Comparison of ENCODE assay signal across 18 cellular contexts in the genomic region with DNA sequence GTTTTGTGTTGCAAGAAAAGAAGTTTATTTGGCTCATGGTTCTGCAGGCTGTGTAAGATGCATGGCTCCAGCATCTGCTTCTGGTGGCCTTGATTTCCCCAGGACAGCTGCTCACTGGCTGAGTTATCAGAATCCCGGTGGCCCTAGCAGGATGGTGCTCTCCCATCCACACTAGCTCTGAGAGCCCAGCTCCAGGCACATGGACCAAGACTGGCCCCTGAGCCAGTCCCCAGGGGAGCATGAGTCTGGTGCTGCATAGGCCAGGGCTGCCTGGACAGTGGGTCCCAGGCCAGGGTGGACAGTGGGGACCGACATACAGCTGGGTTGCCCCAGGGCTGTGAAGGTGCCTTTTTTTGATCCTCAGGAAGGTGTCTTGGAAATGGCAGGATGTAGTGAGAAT. TPM values are rescaled to one million over a fixed set of nuclear protein-coding genes. Genes with fewer than 3 reads are reported as not detected.
DNase-seq lines count a peak whose midpoint lies in the region; ATAC-seq, FAIRE-seq and TF ChIP-seq lines count a peak whose summit lies in the region.
"Had no signal": no experiment of that assay in that cellular context is flagged by ENCODE, and none has a peak within 500 bp of the region (broad histone marks: within the 10 kb centered on the region; RNA-seq: fewer than 3 reads in every experiment).

No MANE protein-coding gene starts in this region.

- no peak for FAIRE-seq in kidney (lab: Jason Lieb, UNC)
- FAIRE-seq: A549 had no signal

- intact Hi-C loops in kidney (cut with DNase I), result no loop called here
- intact Hi-C loops in tibial artery (cut with DNase I; ENCODE audit: low total_unique reads), result no loop called here

- 40% methylated on average over 1 of the region's 2 CpGs; no CpG with 5 or more reads in 1 of the 2 donors for WGBS in gastroesophageal sphincter (ENCODE audit: low coverage in 1 of 2), 2 donors

- H3K9me3 Mint-ChIP-seq in osteocyte (ENCODE audit: unreplicated experiment), result no peaks in the 10 kb centered on the region
- H3K9me3 Mint-ChIP-seq: CD4-positive, alpha-beta memory T cell had no signal

- no peaks in the 10 kb centered on the region for H3K4me1 Mint-ChIP-seq in osteocyte (ENCODE audit: unreplicated experiment)

- no peak for TF ChIP-seq CTCF in kidney (IDR thresholded peaks at IDR 0.05; ENCODE audit: borderline replicate concordance, extremely low read depth, insufficient read depth)
- TF ChIP-seq CTCF in osteocyte (IDR thresholded peaks at IDR 0.05), result no peak
- TF ChIP-seq CTCF in tibial artery (IDR thresholded peaks at IDR 0.05), result no peak
- no peak for TF ChIP-seq CTCF in gastroesophageal sphincter (IDR thresholded peaks at IDR 0.05)

- peak; percentile 23 for DNase-seq in activated CD8-positive, alpha-beta memory T cell treated with anti-CD3 and anti-CD28 coated beads, Interleukin-2, amount 50 U/mL, for 48 hours
- no peak for DNase-seq in activated CD8-positive, alpha-beta memory T cell treated with anti-CD3 and anti-CD28 coated beads for 24 hours
- peak; percentile 55 for DNase-seq in kidney
- DNase-seq in osteocyte (ENCODE audit: extremely low spot score, unreplicated experiment), result peak; percentile 73
- DNase-seq in tibial artery, result no peak
- no peak for DNase-seq in NOMO-1 (lab: John Stamatoyannopoulos, UW; ENCODE audit: unreplicated experiment in 2 of 2)
- DNase-seq: CD4-positive, alpha-beta memory T cell; DMS153; DMS79; GF-D8; HCEC 1CT had no signal

- H3K9ac ChIP-seq in kidney (ENCODE audit: low read length in 2 of 2), result no peak overlapping the region
- H3K9ac ChIP-seq: BLaER1 had no signal

- no peaks in the 10 kb centered on the region for H3K36me3 Mint-ChIP-seq in osteocyte (ENCODE audit: unreplicated experiment)

- no peak for TF ChIP-seq POLR2A in gastroesophageal sphincter (IDR thresholded peaks at IDR 0.05)

- H3K27me3 ChIP-seq in tibial artery (peaks cover 0 to 17% of the 10 kb centered on the region in 2 donors), gastroesophageal sphincter (peaks cover 46% of the 10 kb centered on the region)

- H3K27ac Mint-ChIP-seq in osteocyte (ENCODE audit: unreplicated experiment), result no peak overlapping the region
- H3K27ac Mint-ChIP-seq: CD4-positive, alpha-beta memory T cell had no signal

- H3K27me3 Mint-ChIP-seq in osteocyte (ENCODE audit: unreplicated experiment), result no peaks in the 10 kb centered on the region

- no peak for TF ChIP-seq EP300 in gastroesophageal sphincter (IDR thresholded peaks at IDR 0.05)

- H3K9me3 ChIP-seq in kidney (ENCODE audit: control insufficient read depth in 1 of 2, low read length in 2 of 2) (no peaks in the 10 kb centered on the region), tibial artery (no peaks in the 10 kb centered on the region), gastroesophageal sphincter (no peaks in the 10 kb centered on the region)
- H3K9me3 ChIP-seq: A549, BLaER1 had no signal

- ATAC-seq in gastroesophageal sphincter, result no peak
- ATAC-seq: A549 had no signal

- H3K36me3 ChIP-seq in kidney (ENCODE audit: control insufficient read depth in 1 of 2, insufficient read depth in 2 of 2, low read length in 2 of 2), result no peaks in the 10 kb centered on the region
- peaks cover 0 to 21% (median 0%) of the 10 kb centered on the region in 3 donors for H3K36me3 ChIP-seq in tibial artery
- no peaks in the 10 kb centered on the region for H3K36me3 ChIP-seq in gastroesophageal sphincter
- H3K36me3 ChIP-seq: BLaER1 had no signal

- H3K4me1 ChIP-seq in kidney (ENCODE audit: control insufficient read depth in 1 of 2, insufficient read depth in 1 of 2, low read depth in 1 of 2, low read length in 2 of 2), result no peaks in the 10 kb centered on the region
- no peaks in the 10 kb centered on the region for H3K4me1 ChIP-seq in tibial artery
- H3K4me1 ChIP-seq in gastroesophageal sphincter, result no peaks in the 10 kb centered on the region
- H3K4me1 ChIP-seq: A549 had no signal

- no peak overlapping the region for H3K27ac ChIP-seq in kidney (ENCODE audit: low read depth in 2 of 2, low read length in 2 of 2)
- no peak overlapping the region for H3K27ac ChIP-seq in tibial artery
- H3K27ac ChIP-seq in gastroesophageal sphincter, result no peak overlapping the region
- H3K27ac ChIP-seq: 22Rv1, A549, BLaER1, HL-60 had no signal

- H3K4me3 ChIP-seq in kidney (ENCODE audit: low read length in 2 of 2), result no peak overlapping the region
- H3K4me3 ChIP-seq in tibial artery, result no peak overlapping the region
- no peak overlapping the region for H3K4me3 ChIP-seq in gastroesophageal sphincter
- H3K4me3 ChIP-seq: A549, BLaER1 had no signal

- H3K4me3 Mint-ChIP-seq in osteocyte (ENCODE audit: unreplicated experiment), result no peak overlapping the region
- H3K4me3 Mint-ChIP-seq: CD14-positive monocyte; CD4-positive, alpha-beta memory T cell had no signal

RNA-seq across cellular contexts. Expression of a gene that starts 10.4 kb away (rescaled TPM):
- total RNA-seq in kidney (10.4 TPM), osteocyte (not detected in 2 replicates), gastroesophageal sphincter (1 to 10 TPM; 1.0 to 4.4 (median 1.4) TPM)
- 0.15 TPM for polyA plus RNA-seq in kidney (ENCODE audit: insufficient read depth, low read depth, low replicate concordance)
- total RNA-seq: HT1080 had no signal

Comparison
In these comparisons a context has a peak if more than half of its experiments do, and no peak if none do; other contexts are left out.
1. DNase-seq: peak in activated CD8-positive, alpha-beta memory T cell treated with anti-CD3 and anti-CD28 coated beads, Interleukin-2, amount 50 U/mL, for 48 hours (single experiment), kidney (single experiment) and osteocyte (single experiment); none in activated CD8-positive, alpha-beta memory T cell treated with anti-CD3 and anti-CD28 coated beads for 24 hours (single experiment), tibial artery (0 of 2) and NOMO-1 (0 of 2).